ENCODE assay signal across 29 cellular contexts in the genomic region with DNA sequence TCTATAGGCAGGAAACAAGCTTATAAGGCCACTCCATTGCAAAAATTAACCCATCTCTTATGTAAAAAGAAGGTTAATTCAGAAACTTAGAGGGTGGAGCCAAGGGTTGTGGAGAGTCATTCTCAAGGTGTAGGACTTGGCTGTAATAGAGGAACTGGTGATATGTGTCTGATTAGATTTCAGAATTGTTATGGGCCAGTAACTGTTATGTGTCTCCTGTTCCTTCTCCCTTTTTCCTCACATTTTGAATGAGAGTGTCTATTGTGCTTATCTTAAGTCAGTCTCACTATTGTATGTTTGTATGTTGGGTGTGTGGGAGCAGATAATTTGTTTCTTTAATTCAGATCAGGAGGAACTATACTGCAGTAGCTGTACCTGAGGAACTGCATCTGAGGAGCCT.
"Had no signal": no experiment of that assay in that cellular context is flagged by ENCODE, and none has a peak within 500 bp of the region (broad histone marks: within the 10 kb centered on the region; RNA-seq: fewer than 3 reads in every experiment).

No MANE protein-coding gene starts in this region.

- H3K27me3 Mint-ChIP-seq: dendritic cell treated with granulocyte-macrophage colony-stimulating factor and Interleukin-4, amounts not matched to agents 40 ng/mL and 50 ng/mL, for 4 days; effector memory CD8-positive, alpha-beta T cell had no signal

- H2AFZ ChIP-seq: hepatocyte had no signal

- H3K4me3 ChIP-seq: colonic mucosa, coronary artery, dorsolateral prefrontal cortex, esophagus muscularis mucosa, esophagus squamous epithelium, gastrocnemius medialis, gastroesophageal sphincter, heart left ventricle, heart right ventricle, hepatocyte had no signal

- H3K79me2 ChIP-seq: hepatocyte had no signal

- H3K27ac ChIP-seq: colonic mucosa, coronary artery, dorsolateral prefrontal cortex, epithelial cell of prostate, esophagus muscularis mucosa, esophagus squamous epithelium, foreskin keratinocyte, gastrocnemius medialis, gastroesophageal sphincter, heart left ventricle, heart right ventricle, hepatocyte had no signal

- DNase-seq: colonic mucosa; cortex of kidney; dermis blood vessel endothelial cell; dorsolateral prefrontal cortex; effector CD4-positive, alpha-beta T cell; effector CD8-positive, alpha-beta T cell; effector memory CD4-positive, alpha-beta T cell; effector memory CD8-positive, alpha-beta T cell; erythroblast; esophagus squamous epithelium; foreskin fibroblast; foreskin keratinocyte; foreskin melanocyte; gastrocnemius medialis; glutamatergic neuron; head of caudate nucleus; heart left ventricle; heart right ventricle had no signal

- H3K27ac Mint-ChIP-seq: dendritic cell treated with granulocyte-macrophage colony-stimulating factor and Interleukin-4, amounts not matched to agents 40 ng/mL and 50 ng/mL, for 4 days; effector memory CD8-positive, alpha-beta T cell had no signal

- H3K9me3 ChIP-seq: colonic mucosa, gastrocnemius medialis, gastroesophageal sphincter had no signal

- H3K4me2 ChIP-seq: hepatocyte had no signal

- H3K9me3 Mint-ChIP-seq: effector memory CD8-positive, alpha-beta T cell had no signal

- FAIRE-seq: colon, endometrium, endothelial cell of umbilical vein, frontal cortex had no signal

- ATAC-seq: effector memory CD8-positive, alpha-beta T cell; esophagus mucosa; foreskin keratinocyte; gastrocnemius medialis; gastroesophageal sphincter; heart left ventricle; heart right ventricle had no signal

- H3K27me3 ChIP-seq: colonic mucosa, dorsolateral prefrontal cortex, esophagus muscularis mucosa, esophagus squamous epithelium, foreskin keratinocyte, gastrocnemius medialis, gastroesophageal sphincter, heart left ventricle, heart right ventricle, hepatocyte had no signal

- H3K4me1 ChIP-seq: colonic mucosa, esophagus muscularis mucosa, esophagus squamous epithelium, gastroesophageal sphincter had no signal

- H3K4me3 Mint-ChIP-seq: dendritic cell treated with granulocyte-macrophage colony-stimulating factor and Interleukin-4, amounts not matched to agents 40 ng/mL and 50 ng/mL, for 4 days; effector memory CD8-positive, alpha-beta T cell had no signal

- H3K36me3 ChIP-seq: colonic mucosa, gastrocnemius medialis had no signal
